ENCODE assay signal across 1 cellular context in genomic region chr15:78299302-78300102, GRCh38.
TF ChIP-seq lines count a peak whose summit lies in the region.

SKIC8 (minus strand) TSS chr15:78299609; CDS start chr15:78295686, 3,923 bp downstream.

TF ChIP-seq in HepG2, 621 proteins besides CTCF, POLR2A, EP300 and RAD21 (continued from another document and continues in another):
- peak; percentile 75 for TF ChIP-seq ZNF407 (CRISPR knock-in tag; IDR thresholded peaks at IDR 0.05; ENCODE audit: not compliant biosample characterization)
- TF ChIP-seq ZNF10 (CRISPR knock-in tag; IDR thresholded peaks at IDR 0.05; ENCODE audit: borderline replicate concordance, low read depth) = no peak
- 0 out of 2 replicates have a peak, but pooled peaks have one; percentile 75 for TF ChIP-seq ZNF598 (CRISPR knock-in tag; IDR thresholded peaks at IDR 0.05; ENCODE audit: borderline replicate concordance)
- TF ChIP-seq ZNF784 (CRISPR knock-in tag; IDR thresholded peaks at IDR 0.05; ENCODE audit: borderline replicate concordance) = 0 out of 2 replicates have a peak, but pooled peaks have one; percentile 49
- TF ChIP-seq ONECUT2 (CRISPR knock-in tag; IDR thresholded peaks at IDR 0.05) = no peak
- TF ChIP-seq TGIF2 (CRISPR knock-in tag; IDR thresholded peaks at IDR 0.05) = peak; percentile 86
- TF ChIP-seq ZNF770 (CRISPR knock-in tag; IDR thresholded peaks at IDR 0.05) = 0 out of 2 replicates have a peak, but pooled peaks have one; percentile 6
- no peak for TF ChIP-seq STAG1 (CRISPR knock-in tag; IDR thresholded peaks at IDR 0.05)
- peak; percentile 61; the same call in 1 of the 2 replicates for TF ChIP-seq ZNF501 (CRISPR knock-in tag; IDR thresholded peaks at IDR 0.05)
- peak; percentile 88 for TF ChIP-seq POLR2G (IDR thresholded peaks at IDR 0.05; ENCODE audit: low read depth, low read length)
- peak; percentile 89 for TF ChIP-seq MXD4 (CRISPR knock-in tag; IDR thresholded peaks at IDR 0.05)
- TF ChIP-seq ZNF709 (CRISPR knock-in tag; IDR thresholded peaks at IDR 0.05) = 0 out of 2 replicates have a peak, but pooled peaks have one; percentile 46
- TF ChIP-seq FOXP4 (CRISPR knock-in tag; IDR thresholded peaks at IDR 0.05) = 0 out of 2 replicates have a peak, but pooled peaks have one; percentile 32
- peak; percentile 73; the same call in 1 of the 2 replicates for TF ChIP-seq ZNF691 (CRISPR knock-in tag; IDR thresholded peaks at IDR 0.05; ENCODE audit: borderline replicate concordance, low read depth)
- peak; percentile 25; the same call in 1 of the 2 replicates for TF ChIP-seq MIXL1 (CRISPR knock-in tag; IDR thresholded peaks at IDR 0.05)
- TF ChIP-seq FOXA3 (CRISPR knock-in tag; IDR thresholded peaks at IDR 0.05) = peak; percentile 38; the same call in 1 of the 2 replicates
- peak; percentile 78 for TF ChIP-seq TAF15 (IDR thresholded peaks at IDR 0.05; ENCODE audit: low read depth, low read length, poor library complexity, severe bottlenecking)
- TF ChIP-seq ZNF792 (CRISPR knock-in tag; IDR thresholded peaks at IDR 0.05) = peak; percentile 72; the same call in 1 of the 2 replicates
- no peak for TF ChIP-seq HNRNPUL1 (IDR thresholded peaks at IDR 0.05; ENCODE audit: low read depth, low read length)
- no peak for TF ChIP-seq IKZF5 (CRISPR knock-in tag; IDR thresholded peaks at IDR 0.05)
- TF ChIP-seq GRHL1 (CRISPR knock-in tag; conservative IDR thresholded peaks at IDR 0.05) = no peak
- TF ChIP-seq FOXK1 (CRISPR knock-in tag; IDR thresholded peaks at IDR 0.05; ENCODE audit: borderline replicate concordance, low read depth) = peak; percentile 87
- TF ChIP-seq CREB1 (IDR thresholded peaks at IDR 0.05) = peak; percentile 94
- TF ChIP-seq CREB1 (CRISPR knock-in tag; IDR thresholded peaks at IDR 0.05) = peak; percentile 97
- TF ChIP-seq MLX (CRISPR knock-in tag; IDR thresholded peaks at IDR 0.05) = no peak; the same call in 1 of the 2 replicates
- peak; percentile 71 for TF ChIP-seq ZGPAT (CRISPR knock-in tag; IDR thresholded peaks at IDR 0.05)
- TF ChIP-seq ZNF207 (IDR thresholded peaks at IDR 0.05; ENCODE audit: borderline replicate concordance) = no peak
- peak; percentile 87; the same call in 1 of the 2 replicates for TF ChIP-seq ZNF639 (CRISPR knock-in tag; conservative IDR thresholded peaks at IDR 0.05)
- TF ChIP-seq NR2F1 (CRISPR knock-in tag; IDR thresholded peaks at IDR 0.05) = 0 out of 4 replicates have a peak, but pooled peaks of 1 of the 2 experiments have one; percentile 24
- peak; percentile 97 for TF ChIP-seq PHF20 (CRISPR knock-in tag; IDR thresholded peaks at IDR 0.05)
- 0 out of 2 replicates have a peak, but pooled peaks have one; percentile 33 for TF ChIP-seq ZNF256 (CRISPR knock-in tag; conservative IDR thresholded peaks at IDR 0.05)
- TF ChIP-seq ZNF274 (CRISPR knock-in tag; IDR thresholded peaks at IDR 0.05) = peak; percentile 82
- TF ChIP-seq MED1 (CRISPR knock-in tag; IDR thresholded peaks at IDR 0.05) = peak; percentile 65
- no peak for TF ChIP-seq ZNF589 (CRISPR knock-in tag; conservative IDR thresholded peaks at IDR 0.05)
- TF ChIP-seq SALL2 (CRISPR knock-in tag; IDR thresholded peaks at IDR 0.05) = 0 out of 2 replicates have a peak, but pooled peaks have one; percentile 25
- peak; percentile 67; the same call in 1 of the 2 replicates for TF ChIP-seq MTA1 (CRISPR knock-in tag; IDR thresholded peaks at IDR 0.05; ENCODE audit: borderline replicate concordance)
- peak; percentile 65 for TF ChIP-seq ESRRA (CRISPR knock-in tag; IDR thresholded peaks at IDR 0.05; ENCODE audit: low read depth)
- TF ChIP-seq GATAD1 (CRISPR knock-in tag; IDR thresholded peaks at IDR 0.05) = peak; percentile 97
- TF ChIP-seq TBP (CRISPR knock-in tag; IDR thresholded peaks at IDR 0.05) = no peak
